19 cellular contexts compared by ENCODE assay signal in the genomic region with DNA sequence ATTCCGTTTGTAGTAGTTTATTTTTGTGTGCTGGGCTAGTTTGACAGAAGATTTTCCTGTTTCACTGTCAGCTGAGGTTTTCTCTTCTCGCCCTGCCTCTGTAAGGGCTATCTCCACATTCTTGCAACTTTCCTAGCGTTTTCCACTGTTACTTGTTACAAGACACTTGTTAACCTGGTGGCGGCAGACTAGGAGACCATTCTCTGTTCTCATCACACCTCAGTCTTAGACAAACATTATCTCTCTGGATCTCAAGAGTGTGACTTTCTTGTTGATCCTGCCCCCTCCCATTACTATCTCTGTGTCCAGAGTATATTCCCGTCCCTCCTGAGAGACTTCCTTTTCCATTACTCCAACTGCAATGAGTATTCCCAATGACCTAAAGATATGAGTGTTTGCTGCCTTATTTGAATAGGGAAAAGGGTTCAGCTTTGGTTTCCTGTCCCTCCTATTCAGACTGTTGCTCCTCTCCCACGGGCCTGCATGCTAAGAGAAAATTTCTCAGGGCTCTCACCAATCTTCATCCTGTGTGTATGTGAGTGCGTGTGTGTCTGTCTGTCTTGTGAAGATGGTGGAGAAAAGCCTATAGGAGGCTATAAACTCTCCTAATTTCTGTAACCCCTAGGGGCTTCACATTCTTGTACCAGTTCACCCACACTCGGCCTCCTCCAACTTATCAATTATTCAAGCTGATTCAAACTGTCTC.
"Had no signal": no experiment of that assay in that cellular context is flagged by ENCODE, and none has a peak within 500 bp of the region (broad histone marks: within the 10 kb centered on the region; RNA-seq: fewer than 3 reads in every experiment).

No MANE protein-coding gene starts in this region.

- DNase-seq: activated CD4-positive, alpha-beta T cell treated with anti-CD3 and anti-CD28 coated beads, Interleukin-2, amount 10 ng/mL, durations not matched to agents 7 days and 5 days; activated CD4-positive, CD25-positive, alpha-beta regulatory T cell; activated naive CD4-positive, alpha-beta T cell treated with anti-CD3 and anti-CD28 coated beads, Interleukin-2, amount 10 ng/mL, durations not matched to agents 7 days and 5 days; activated T-cell treated with anti-CD3 and anti-CD28 coated beads, Interleukin-2, amount 50 U/mL, for 1 hour; dermis blood vessel endothelial cell; effector memory CD8-positive, alpha-beta T cell; heart left ventricle; islet precursor cell; pancreas; sigmoid colon; stimulated activated CD4-positive, alpha-beta T cell treated with anti-CD3 and anti-CD28 coated beads, Interleukin-1b, Interleukin-23, amount 100 ng/mL, for 48 hours; stimulated activated naive CD8-positive, alpha-beta T cell treated with anti-CD3 and anti-CD28 coated beads, Interleukin-15, amount 100 ng/mL, for 72 hours; T-helper 2 cell; testis had no signal

- H3K36me3 Mint-ChIP-seq: activated naive CD4-positive, alpha-beta T cell treated with anti-CD3 and anti-CD28 coated beads, Interleukin-2, amount 10 ng/mL, durations not matched to agents 7 days and 5 days had no signal

- H3K9me3 Mint-ChIP-seq: activated CD4-positive, alpha-beta T cell treated with anti-CD3 and anti-CD28 coated beads, Interleukin-2, amount 10 ng/mL, durations not matched to agents 7 days and 5 days had no signal

- ATAC-seq: effector memory CD8-positive, alpha-beta T cell; heart left ventricle; pancreas; stimulated activated naive CD8-positive, alpha-beta T cell treated with anti-CD3 and anti-CD28 coated beads, Interleukin-15, amount 100 ng/mL, for 72 hours had no signal

- H3K4me1 ChIP-seq: ascending aorta, breast epithelium, heart left ventricle, sigmoid colon, testis had no signal

- H3K4me3 Mint-ChIP-seq: activated CD4-positive, alpha-beta T cell treated with anti-CD3 and anti-CD28 coated beads, Interleukin-2, amount 10 ng/mL, durations not matched to agents 7 days and 5 days; activated naive CD4-positive, alpha-beta T cell treated with anti-CD3 and anti-CD28 coated beads, Interleukin-2, amount 10 ng/mL, durations not matched to agents 7 days and 5 days; effector memory CD8-positive, alpha-beta T cell; stimulated activated naive CD8-positive, alpha-beta T cell treated with anti-CD3 and anti-CD28 coated beads, Interleukin-15, amount 100 ng/mL, for 72 hours had no signal

- FAIRE-seq: frontal cortex, pancreas, TTC549 had no signal

- H3K4me1 Mint-ChIP-seq: activated CD4-positive, alpha-beta T cell treated with anti-CD3 and anti-CD28 coated beads, Interleukin-2, amount 10 ng/mL, durations not matched to agents 7 days and 5 days; activated naive CD4-positive, alpha-beta T cell treated with anti-CD3 and anti-CD28 coated beads, Interleukin-2, amount 10 ng/mL, durations not matched to agents 7 days and 5 days; stimulated activated naive CD8-positive, alpha-beta T cell treated with anti-CD3 and anti-CD28 coated beads, Interleukin-15, amount 100 ng/mL, for 72 hours had no signal

- H3K27ac Mint-ChIP-seq: activated CD4-positive, alpha-beta T cell treated with anti-CD3 and anti-CD28 coated beads, Interleukin-2, amount 10 ng/mL, durations not matched to agents 7 days and 5 days; activated naive CD4-positive, alpha-beta T cell treated with anti-CD3 and anti-CD28 coated beads, Interleukin-2, amount 10 ng/mL, durations not matched to agents 7 days and 5 days; activated T-helper 2 cell treated with anti-CD3 and anti-CD28 coated beads, Interferon-gamma antibody, Interleukin-2, Interleukin-4, amounts not matched to agents 10 μg/mL and 5 μg/mL and 100 μg/mL, durations not matched to agents 14 hours and 24 hours and 36 hours; effector memory CD8-positive, alpha-beta T cell; stimulated activated naive CD8-positive, alpha-beta T cell treated with anti-CD3 and anti-CD28 coated beads, Interleukin-15, amount 100 ng/mL, for 72 hours had no signal

- H3K9me3 ChIP-seq: ascending aorta, breast epithelium, heart left ventricle, pancreas, sigmoid colon, testis had no signal

- H3K4me3 ChIP-seq: ascending aorta, breast epithelium, heart left ventricle, pancreas, sigmoid colon, testis had no signal

- H3K27me3 ChIP-seq: ascending aorta, breast epithelium, heart left ventricle, pancreas, sigmoid colon, testis had no signal

- H3K36me3 ChIP-seq: ascending aorta, breast epithelium, heart left ventricle, pancreas, sigmoid colon had no signal

- H3K27me3 Mint-ChIP-seq: activated CD4-positive, alpha-beta T cell treated with anti-CD3 and anti-CD28 coated beads, Interleukin-2, amount 10 ng/mL, durations not matched to agents 7 days and 5 days; activated naive CD4-positive, alpha-beta T cell treated with anti-CD3 and anti-CD28 coated beads, Interleukin-2, amount 10 ng/mL, durations not matched to agents 7 days and 5 days; effector memory CD8-positive, alpha-beta T cell; stimulated activated naive CD8-positive, alpha-beta T cell treated with anti-CD3 and anti-CD28 coated beads, Interleukin-15, amount 100 ng/mL, for 72 hours had no signal

- H3K27ac ChIP-seq: ascending aorta, breast epithelium, heart left ventricle, pancreas, sigmoid colon, testis had no signal
